21 cellular contexts compared by ENCODE assay signal in genomic region chr1:199743227-199743626, GRCh38.
A peak's percentile ranks its signal among the peaks of the same experiment; 100 is the strongest.
DNase-seq lines count a peak whose midpoint lies in the region; ATAC-seq, FAIRE-seq and TF ChIP-seq lines count a peak whose summit lies in the region.
"Had no signal": no experiment of that assay in that cellular context is flagged by ENCODE, and none has a peak within 500 bp of the region (broad histone marks: within the 10 kb centered on the region; RNA-seq: fewer than 3 reads in every experiment).

No MANE protein-coding gene starts in this region.

- H3K27ac ChIP-seq in BLaER1 treated with 17β-estradiol and CSF1 and Interleukin-3, amounts not matched to agents 10 nM and 100 nM: peak overlapping the region in 7 of 11 experiments; percentile 1 to 76 (median 53); a peak in 10 of 22 replicates
- no peak overlapping the region for H3K27ac ChIP-seq in IMR-90 (ENCODE audit: insufficient read depth, low read length)
- H3K27ac ChIP-seq: esophagus squamous epithelium, left ventricle myocardium inferior, SJCRH30 had no signal

- peak overlapping the region in 6 of 11 experiments; percentile 46 to 73 (median 62); a peak in 10 of 22 replicates for H3K4me2 ChIP-seq in BLaER1 treated with 17β-estradiol and CSF1 and Interleukin-3, amounts not matched to agents 10 nM and 100 nM
- H3K4me2 ChIP-seq in IMR-90 (ENCODE audit: low read depth, low read length): no peak overlapping the region

- H2BK5ac ChIP-seq in IMR-90 (ENCODE audit: low read depth, low read length, poor library complexity, severe bottlenecking): no peak overlapping the region

- H3K9me1 ChIP-seq in IMR-90 (ENCODE audit: insufficient read depth, low read length): no peaks in the 10 kb centered on the region

- no peak for TF ChIP-seq POLR2A in IMR-90 (IDR thresholded peaks at IDR 0.05; ENCODE audit: low read depth, low read length)

- no CpG with 5 or more reads among the region's 5 CpGs for WGBS in IMR-90 (ENCODE audit: extremely low coverage in 2 of 2, insufficient read length in 1 of 2), 2 experiments

- CTCF ChIA-PET in IMR-90 (lab: Yijun Ruan, JAX): interaction anchor here (1.8 kb wide), 1 partner anchor 34 kb away, joined by 3 read pairs; no protein-coding TSS in a partner anchor

- H4K5ac ChIP-seq in IMR-90 (ENCODE audit: low read depth, low read length): no peak overlapping the region

- H2BK15ac ChIP-seq in IMR-90 (ENCODE audit: low read depth, low read length): no peak overlapping the region

- no peaks in the 10 kb centered on the region for H3K27me3 ChIP-seq in BLaER1 treated with 17β-estradiol and CSF1 and Interleukin-3, amounts not matched to agents 10 nM and 100 nM
- H3K27me3 ChIP-seq in IMR-90 (ENCODE audit: control insufficient read depth, insufficient read depth, low read length) (0 out of 2 replicates have a peak, but pooled peaks cover 2% of the 10 kb centered on the region), bronchial epithelial cell (ENCODE audit: control insufficient read depth, insufficient read depth, low read length) (no peaks in the 10 kb centered on the region)
- H3K27me3 ChIP-seq: SJCRH30 had no signal

- no peaks in the 10 kb centered on the region for H4K20me1 ChIP-seq in BLaER1 treated with 17β-estradiol and CSF1 and Interleukin-3, amounts not matched to agents 10 nM and 100 nM
- H4K20me1 ChIP-seq in IMR-90 (ENCODE audit: insufficient read depth, low read length): no peaks in the 10 kb centered on the region

- POLR2A ChIA-PET in IMR-90 (lab: Charles Lee; ENCODE audit: unreplicated experiment): no interaction called here

- no peak overlapping the region for H3K56ac ChIP-seq in IMR-90 (ENCODE audit: extremely low read depth, insufficient read depth, low read length)

- H2AFZ ChIP-seq in IMR-90 (replicated peaks; ENCODE audit: low read length, poor library complexity): no peak overlapping the region

- no TSS peak for BruUV-seq in IMR-90 (replicated peaks; lab: Mats Ljungman, UMichigan)

- no peaks in the 10 kb centered on the region for H3K79me1 ChIP-seq in IMR-90 (ENCODE audit: low read depth in 1 of 2, low read length in 2 of 2)

- H3K4me3 ChIP-seq in BLaER1 treated with 17β-estradiol and CSF1 and Interleukin-3, amounts not matched to agents 10 nM and 100 nM: no peak overlapping the region
- no peak overlapping the region for H3K4me3 ChIP-seq in IMR-90 (ENCODE audit: insufficient read depth, low read depth, low read length)
- H3K4me3 ChIP-seq in bronchial epithelial cell (ENCODE audit: low read depth, low read length): no peak overlapping the region
- H3K4me3 ChIP-seq: esophagus squamous epithelium, left ventricle myocardium inferior, SJCRH30 had no signal

- intact Hi-C loops in IMR-90 (cut with micrococcal nuclease): no loop called here

- peak overlapping the region; percentile 59; the same call in 1 of the 2 replicates for H3K18ac ChIP-seq in IMR-90 (ENCODE audit: low read depth, low read length)

- H3K9me3 ChIP-seq in BLaER1 treated with 17β-estradiol and CSF1 and Interleukin-3, amounts not matched to agents 10 nM and 100 nM (replicated peaks in 1 of 11): no peaks in the 10 kb centered on the region
- no peaks in the 10 kb centered on the region for H3K9me3 ChIP-seq in IMR-90 (ENCODE audit: control insufficient read depth, insufficient read depth, low read length)
- H3K9me3 ChIP-seq: esophagus squamous epithelium, left ventricle myocardium inferior, SJCRH30 had no signal

- H3K36me3 ChIP-seq in BLaER1 treated with 17β-estradiol and CSF1 and Interleukin-3, amounts not matched to agents 10 nM and 100 nM: no peaks in the 10 kb centered on the region
- H3K36me3 ChIP-seq in IMR-90 (ENCODE audit: control insufficient read depth, insufficient read depth, low read length) (no peaks in the 10 kb centered on the region), bronchial epithelial cell (ENCODE audit: control insufficient read depth, insufficient read depth, low read length) (no peaks in the 10 kb centered on the region)
- H3K36me3 ChIP-seq: esophagus squamous epithelium, left ventricle myocardium inferior, SJCRH30 had no signal

- H2AK9ac ChIP-seq in IMR-90 (replicated peaks; ENCODE audit: low read depth, low read length, poor library complexity): no peak overlapping the region

- peak overlapping the region; percentile 10; the same call in 1 of the 2 replicates for H2BK20ac ChIP-seq in IMR-90 (ENCODE audit: low read depth, low read length)

- no peak for ATAC-seq in IMR-90 (ENCODE audit: low read depth)
- ATAC-seq in GM21381 (IDR thresholded peaks at IDR 0.05; ENCODE audit: unreplicated experiment): no peak
- no peak for ATAC-seq in HG03097 (IDR thresholded peaks at IDR 0.05; ENCODE audit: low FRiP score, unreplicated experiment)
- ATAC-seq: natural killer cell treated with Interleukin-12 subunit alpha and Interleukin-12 subunit beta and Interleukin-15 and Interleukin-18, amount 100 ng/mL, for 72 hours; stimulated activated memory B cell treated with anti-CD40 and anti-IgM and Interleukin-4, amounts not matched to agents 10 μg/mL and 1 μg/mL and 100 μg/mL, for 72 hours had no signal

- H4K8ac ChIP-seq in IMR-90 (ENCODE audit: low read depth in 2 of 2, low read length in 2 of 2): no peak overlapping the region

- H2AK5ac ChIP-seq in IMR-90 (ENCODE audit: low read depth, low read length): no peak overlapping the region

- no peak overlapping the region for H2BK120ac ChIP-seq in IMR-90 (ENCODE audit: low read depth, low read length)

- no peak for TF ChIP-seq RAD21 in IMR-90 (IDR thresholded peaks at IDR 0.05; ENCODE audit: low read length)

- H3K4ac ChIP-seq in IMR-90 (ENCODE audit: low read depth, low read length): no peak overlapping the region

- TF ChIP-seq CTCF in IMR-90 (conservative IDR thresholded peaks at IDR 0.05; ENCODE audit: low read depth, low read length): no peak
- TF ChIP-seq CTCF in bronchial epithelial cell (IDR thresholded peaks at IDR 0.05; ENCODE audit: insufficient read depth, low read length, severe bottlenecking): no peak

- H3K14ac ChIP-seq in IMR-90 (replicated peaks; ENCODE audit: low read depth, low read length): 0 out of 2 replicates have a peak overlapping the region, but pooled peaks have one; percentile 6

- peaks cover 0 to 59% (median 17%) of the 10 kb centered on the region in 10 experiments; a peak in 13 of 20 replicates for H3K4me1 ChIP-seq in BLaER1 treated with 17β-estradiol and CSF1 and Interleukin-3, amounts not matched to agents 10 nM and 100 nM
- H3K4me1 ChIP-seq in IMR-90 (ENCODE audit: control insufficient read depth, insufficient read depth, low read length): no peaks in the 10 kb centered on the region; the same call in 1 of the 2 replicates
- H3K4me1 ChIP-seq: esophagus squamous epithelium, left ventricle myocardium inferior, SJCRH30 had no signal

- peak; percentile 39 for DNase-seq in IMR-90
- peak; percentile 74 for DNase-seq in bronchial epithelial cell (ENCODE audit: low read depth)
- DNase-seq in left kidney (ENCODE audit: low read depth, low spot score): peak; percentile 75
- no peak for DNase-seq in stimulated activated CD4-positive, alpha-beta T cell treated with anti-CD3 and anti-CD28 coated beads, Interleukin-2, amount 100 ng/mL, for 24 hours
- no peak for DNase-seq in occipital lobe (lab: John Stamatoyannopoulos, UW)
- DNase-seq: activated CD4-positive, alpha-beta T cell treated with anti-CD3 and anti-CD28 coated beads for 4 hours; activated naive CD4-positive, alpha-beta T cell treated with anti-CD3 and anti-CD28 coated beads, Interleukin-2, amount 50 U/mL, for 16 hours; aorta; cerebellar nuclear complex; effector CD4-positive, alpha-beta T cell; esophagus squamous epithelium; left ventricle myocardium inferior; NCI-H187 treated with DMSO at 0.1 percent for 48 hours; NCI-H748 treated with DMSO at 0.1 percent for 48 hours; SJCRH30 had no signal

- dilution Hi-C loops in IMR-90 (cut with HindIII; ENCODE audit: low sequenced_read_pairs, unreplicated experiment): no loop called here

- FAIRE-seq in bronchial epithelial cell (lab: Jason Lieb, UNC): no peak
- FAIRE-seq: G401.6 had no signal

- H3K9ac ChIP-seq in BLaER1 treated with 17β-estradiol and CSF1 and Interleukin-3, amounts not matched to agents 10 nM and 100 nM: no peak overlapping the region
- no peak overlapping the region for H3K9ac ChIP-seq in IMR-90 (ENCODE audit: low read depth, low read length)

- in situ Hi-C loops in IMR-90 (cut with MboI; ENCODE audit: low sequenced_read_pairs): no loop called here

- H4K91ac ChIP-seq in IMR-90 (ENCODE audit: insufficient read depth, low read depth, low read length): no peak overlapping the region

- no peak overlapping the region for H3K23ac ChIP-seq in IMR-90 (ENCODE audit: low read depth, low read length)

TF ChIP-seq in IMR-90, 13 proteins besides CTCF, POLR2A, EP300 and RAD21:
- TF ChIP-seq FOS (IDR thresholded peaks at IDR 0.05; ENCODE audit: low read depth, low read length) (0 out of 2 replicates have a peak, but pooled peaks have one; percentile 8), USF2 (IDR thresholded peaks at IDR 0.05; ENCODE audit: low read depth, low read length) (no peak)
- TF ChIP-seq, protein P1, sequence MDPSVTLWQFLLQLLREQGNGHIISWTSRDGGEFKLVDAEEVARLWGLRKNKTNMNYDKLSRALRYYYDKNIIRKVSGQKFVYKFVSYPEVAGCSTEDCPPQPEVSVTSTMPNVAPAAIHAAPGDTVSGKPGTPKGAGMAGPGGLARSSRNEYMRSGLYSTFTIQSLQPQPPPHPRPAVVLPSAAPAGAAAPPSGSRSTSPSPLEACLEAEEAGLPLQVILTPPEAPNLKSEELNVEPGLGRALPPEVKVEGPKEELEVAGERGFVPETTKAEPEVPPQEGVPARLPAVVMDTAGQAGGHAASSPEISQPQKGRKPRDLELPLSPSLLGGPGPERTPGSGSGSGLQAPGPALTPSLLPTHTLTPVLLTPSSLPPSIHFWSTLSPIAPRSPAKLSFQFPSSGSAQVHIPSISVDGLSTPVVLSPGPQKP (IDR thresholded peaks at IDR 0.05; ENCODE audit: borderline replicate concordance, low read depth, low read length): no peak

Comparison
In these comparisons a context has a peak if more than half of its experiments do, and no peak if none do; other contexts are left out.
1. DNase-seq: peak in IMR-90 (single experiment), bronchial epithelial cell (single experiment) and left kidney (single experiment); none in stimulated activated CD4-positive, alpha-beta T cell treated with anti-CD3 and anti-CD28 coated beads, Interleukin-2, amount 100 ng/mL, for 24 hours (0 of 2) and occipital lobe (single experiment).